ENCODE assay signal across 22 cellular contexts in genomic region chr17:57182621-57183020, GRCh38.
A peak's percentile ranks its signal among the peaks of the same experiment; 100 is the strongest.
DNase-seq lines count a peak whose midpoint lies in the region; FAIRE-seq and TF ChIP-seq lines count a peak whose summit lies in the region.
"Had no signal": no experiment of that assay in that cellular context is flagged by ENCODE, and none has a peak within 500 bp of the region (broad histone marks: within the 10 kb centered on the region; RNA-seq: fewer than 3 reads in every experiment).

No MANE protein-coding gene starts in this region.

- no peaks in the 10 kb centered on the region for H3F3A ChIP-seq in neural progenitor cell (ENCODE audit: low read depth)
- H3F3A ChIP-seq in GM23248 (ENCODE audit: insufficient read depth), result no peaks in the 10 kb centered on the region

- no TSS peak for BruUV-seq in endothelial cell of umbilical vein (replicated peaks; lab: Mats Ljungman, UMichigan)

- no peak overlapping the region for H2AK5ac ChIP-seq in neuronal stem cell (ENCODE audit: low read depth, low read length)

- H3K14ac ChIP-seq in neuronal stem cell (ENCODE audit: low read length), result no peak overlapping the region

- in situ Hi-C loops in GM23248 (cut with MboI) (no loop called here), transverse colon (cut with MboI; ENCODE audit: low pct_ligation_motif_present in 1 of 4, low pct_unique_long_range_greater_than_20kb in 1 of 4, low sequenced_read_pairs in 3 of 4) (no loop called here)

- no peak overlapping the region for H2BK120ac ChIP-seq in neuronal stem cell (ENCODE audit: low read depth, low read length)

- H3K4me2 ChIP-seq in KMS-11 (no peak overlapping the region; the same call in 1 of the 2 replicates), endothelial cell of umbilical vein (ENCODE audit: insufficient read depth, low read length) (no peak overlapping the region), neural progenitor cell (no peak overlapping the region), neuronal stem cell (ENCODE audit: insufficient read depth, low read length, poor library complexity, severe bottlenecking) (no peak overlapping the region), GM23248 (ENCODE audit: unreplicated experiment) (no peak overlapping the region)
- H3K4me2 ChIP-seq: A549; BLaER1 treated with 17β-estradiol and CSF1 and Interleukin-3, amounts not matched to agents 10 nM and 100 nM had no signal

- peaks cover 26% of the 10 kb centered on the region for H3K4me1 ChIP-seq in KMS-11 (ENCODE audit: low read depth, poor library complexity, severe bottlenecking)
- H3K4me1 ChIP-seq in endothelial cell of umbilical vein (ENCODE audit: control insufficient read depth, extremely low read depth, insufficient read depth, low read length), result peaks cover 5% of the 10 kb centered on the region
- peaks cover 4% of the 10 kb centered on the region for H3K4me1 ChIP-seq in neural progenitor cell
- peaks cover 0 to 2% of the 10 kb centered on the region in 2 donors for H3K4me1 ChIP-seq in neuronal stem cell (ENCODE audit: control insufficient read depth in 2 of 2, insufficient read depth in 1 of 2, low read depth in 1 of 2, low read length in 2 of 2)
- no peaks in the 10 kb centered on the region for H3K4me1 ChIP-seq in GM23248 (ENCODE audit: insufficient read depth)
- H3K4me1 ChIP-seq in transverse colon, result no peaks in the 10 kb centered on the region
- H3K4me1 ChIP-seq: A549, BE2C had no signal

- no peak overlapping the region for H3K4ac ChIP-seq in neuronal stem cell (ENCODE audit: low read length)

- H4K91ac ChIP-seq in neuronal stem cell (ENCODE audit: low read depth, low read length, poor library complexity), result no peak overlapping the region

- peaks cover 3% of the 10 kb centered on the region for H3K4me1 Mint-ChIP-seq in neural progenitor cell
- H3K4me1 Mint-ChIP-seq: CD4-positive, alpha-beta memory T cell; H9 had no signal

- TF ChIP-seq CTCF in KMS-11 (conservative IDR thresholded peaks at IDR 0.05; ENCODE audit: low read depth, low read length) (no peak), endothelial cell of umbilical vein (IDR thresholded peaks at IDR 0.05; ENCODE audit: extremely low read depth in 1 of 2, insufficient read depth in 1 of 2, low read depth in 1 of 2, low read length in 2 of 2) (no peak), neural progenitor cell (IDR thresholded peaks at IDR 0.05) (no peak), transverse colon (IDR thresholded peaks at IDR 0.05) (no peak)

- no peak overlapping the region for H4K8ac ChIP-seq in neuronal stem cell (ENCODE audit: low read depth, low read length)

- H3K36me3 Mint-ChIP-seq in neural progenitor cell, result no peaks in the 10 kb centered on the region
- H3K36me3 Mint-ChIP-seq: CD4-positive, alpha-beta memory T cell had no signal

- no peak overlapping the region for H2BK5ac ChIP-seq in neuronal stem cell (ENCODE audit: low read length)

- H3K27ac ChIP-seq in KMS-11 (peak overlapping the region; percentile 76; the same call in 1 of the 2 replicates), endothelial cell of umbilical vein (ENCODE audit: insufficient read depth, low read depth, low read length) (no peak overlapping the region), neural progenitor cell (no peak overlapping the region), neuronal stem cell (replicated peaks; ENCODE audit: low read length) (no peak overlapping the region), GM23248 (no peak overlapping the region), transverse colon (no peak overlapping the region)
- H3K27ac ChIP-seq: A549; BLaER1 treated with 17β-estradiol and CSF1 and Interleukin-3, amounts not matched to agents 10 nM and 100 nM had no signal

- intact Hi-C loops in endothelial cell of umbilical vein (cut with micrococcal nuclease), result no loop called here
- intact Hi-C loops in transverse colon (cut with DNase I; ENCODE audit: low total_unique reads), result no loop called here

- no peaks in the 10 kb centered on the region for H3K9me2 ChIP-seq in GM23248 (ENCODE audit: insufficient read depth)

- TF ChIP-seq POLR2A in endothelial cell of umbilical vein (IDR thresholded peaks at IDR 0.05; ENCODE audit: low read depth, low read length), result no peak
- TF ChIP-seq POLR2A in transverse colon (IDR thresholded peaks at IDR 0.05), result no peak

- no peak overlapping the region for H2BK15ac ChIP-seq in neuronal stem cell (ENCODE audit: low read length)

- peaks cover 4% of the 10 kb centered on the region for H3K9me3 Mint-ChIP-seq in neural progenitor cell
- H3K9me3 Mint-ChIP-seq: CD4-positive, alpha-beta memory T cell; H9 had no signal

- no peak overlapping the region for H3K18ac ChIP-seq in neuronal stem cell (ENCODE audit: low read length)

- CTCF ChIA-PET in endothelial cell of umbilical vein (lab: Charles Lee), result interaction anchor here (1.0 to 2.3 kb wide), 7 partner anchors 9 to 601 kb away, joined by 3 to 19 read pairs (median 4); no protein-coding TSS in a partner anchor

- no peak for TF ChIP-seq EP300 in transverse colon (IDR thresholded peaks at IDR 0.05; ENCODE audit: low read depth)

- H3K79me2 ChIP-seq in KMS-11 (ENCODE audit: insufficient read depth, low read depth) (no peaks in the 10 kb centered on the region), endothelial cell of umbilical vein (ENCODE audit: control insufficient read depth, insufficient read depth, low read length) (no peaks in the 10 kb centered on the region), neural progenitor cell (ENCODE audit: low read depth) (no peaks in the 10 kb centered on the region), GM23248 (ENCODE audit: insufficient read depth) (no peaks in the 10 kb centered on the region)

- no peak overlapping the region for H2AFZ ChIP-seq in KMS-11 (ENCODE audit: low read depth)
- H2AFZ ChIP-seq in endothelial cell of umbilical vein (ENCODE audit: low read depth, low read length), result no peak overlapping the region
- peak overlapping the region; percentile 72 for H2AFZ ChIP-seq in neural progenitor cell (replicated peaks)
- no peak overlapping the region for H2AFZ ChIP-seq in neuronal stem cell (ENCODE audit: low read length)
- H2AFZ ChIP-seq in GM23248, result no peak overlapping the region

- no peaks in the 10 kb centered on the region for H3K27me3 ChIP-seq in KMS-11 (ENCODE audit: insufficient read depth, low read depth)
- H3K27me3 ChIP-seq in endothelial cell of umbilical vein (ENCODE audit: control insufficient read depth in 2 of 2, insufficient read depth in 2 of 2, low read length in 2 of 2), result no peaks in the 10 kb centered on the region
- H3K27me3 ChIP-seq in neural progenitor cell, result no peaks in the 10 kb centered on the region
- no peaks in the 10 kb centered on the region for H3K27me3 ChIP-seq in neuronal stem cell (ENCODE audit: control insufficient read depth in 3 of 3, insufficient read depth in 3 of 3, low read depth in 1 of 3, low read length in 3 of 3)
- no peaks in the 10 kb centered on the region for H3K27me3 ChIP-seq in GM23248 (replicated peaks; ENCODE audit: insufficient read depth)
- H3K27me3 ChIP-seq in transverse colon, result no peaks in the 10 kb centered on the region
- H3K27me3 ChIP-seq: BE2C; BLaER1 treated with 17β-estradiol and CSF1 and Interleukin-3, amounts not matched to agents 10 nM and 100 nM had no signal

- H3K27me3 Mint-ChIP-seq in neural progenitor cell (ENCODE audit: insufficient read depth, low read depth), result peaks cover 6% of the 10 kb centered on the region

- peak; percentile 65 for FAIRE-seq in endothelial cell of umbilical vein (lab: Jason Lieb, UNC)
- FAIRE-seq: A549, G401.6, GM12892 had no signal

- DNase-seq in dermis blood vessel endothelial cell (peak; percentile 68), endothelial cell of umbilical vein (ENCODE audit: low read depth, low spot score) (peak; percentile 44), neural progenitor cell (ENCODE audit: low spot score) (no peak), neuronal stem cell (ENCODE audit: low spot score) (no peak), GM23248 (no peak), transverse colon (no peak), hepatic stellate cell (ENCODE audit: low spot score) (no peak)
- DNase-seq: 8988T; ACHN; AML-193; BE2C; Calu3; CD4-positive, alpha-beta memory T cell; COR-L47; DMS153; DND-41; H9 had no signal

- POLR2A ChIA-PET in endothelial cell of umbilical vein (lab: Charles Lee), result no interaction called here

- H3K27ac Mint-ChIP-seq in neural progenitor cell, result no peak overlapping the region
- H3K27ac Mint-ChIP-seq: CD4-positive, alpha-beta memory T cell; H9 had no signal

- H4K20me1 ChIP-seq in KMS-11 (ENCODE audit: insufficient read depth), result no peaks in the 10 kb centered on the region
- no peaks in the 10 kb centered on the region for H4K20me1 ChIP-seq in endothelial cell of umbilical vein (replicated peaks; ENCODE audit: control insufficient read depth, extremely low read depth, insufficient read depth, low read length)
- no peaks in the 10 kb centered on the region for H4K20me1 ChIP-seq in neural progenitor cell (ENCODE audit: low read depth)
- no peaks in the 10 kb centered on the region for H4K20me1 ChIP-seq in GM23248 (ENCODE audit: insufficient read depth)
- H4K20me1 ChIP-seq: BLaER1 treated with 17β-estradiol and CSF1 and Interleukin-3, amounts not matched to agents 10 nM and 100 nM had no signal

- H2BK12ac ChIP-seq in neuronal stem cell (ENCODE audit: low read length), result no peak overlapping the region

- H3K23ac ChIP-seq in neuronal stem cell (ENCODE audit: low read depth, low read length, poor library complexity), result no peak overlapping the region

- H3K4me3 Mint-ChIP-seq in neural progenitor cell, result no peak overlapping the region
- H3K4me3 Mint-ChIP-seq: CD4-positive, alpha-beta memory T cell; H9 had no signal

- dilution Hi-C loops in endothelial cell of umbilical vein (cut with MboI; ENCODE audit: extremely low pct_ligation_motif_present, low sequenced_read_pairs), result no loop called here

- H3K9me1 ChIP-seq in endothelial cell of umbilical vein (replicated peaks; ENCODE audit: control insufficient read depth, extremely low read depth, insufficient read depth, low read length), result no peaks in the 10 kb centered on the region

- H3K4me3 ChIP-seq in KMS-11 (IDR thresholded peaks at IDR 0.05; ENCODE audit: insufficient read depth, low read depth, low read length) (no peak overlapping the region), endothelial cell of umbilical vein (replicated peaks in 1 of 3; ENCODE audit: insufficient read depth in 1 of 3, low read depth in 1 of 3, low read length in 3 of 3) (no peak overlapping the region), neural progenitor cell (no peak overlapping the region), neuronal stem cell (ENCODE audit: low read length in 2 of 2) (no peak overlapping the region), GM23248 (no peak overlapping the region), transverse colon (no peak overlapping the region)
- H3K4me3 ChIP-seq: A549; BLaER1 treated with 17β-estradiol and CSF1 and Interleukin-3, amounts not matched to agents 10 nM and 100 nM had no signal

- H3K36me3 ChIP-seq in KMS-11 (ENCODE audit: insufficient read depth), result no peaks in the 10 kb centered on the region
- H3K36me3 ChIP-seq in endothelial cell of umbilical vein (ENCODE audit: control insufficient read depth in 2 of 2, extremely low read depth in 1 of 2, insufficient read depth in 2 of 2, low read length in 2 of 2), result no peaks in the 10 kb centered on the region
- H3K36me3 ChIP-seq in neural progenitor cell, result no peaks in the 10 kb centered on the region
- H3K36me3 ChIP-seq in neuronal stem cell (replicated peaks in 1 of 2; ENCODE audit: control insufficient read depth in 2 of 2, insufficient read depth in 2 of 2, low read length in 2 of 2), result no peaks in the 10 kb centered on the region
- H3K36me3 ChIP-seq in GM23248 (ENCODE audit: low read depth), result no peaks in the 10 kb centered on the region
- H3K36me3 ChIP-seq in transverse colon, result no peaks in the 10 kb centered on the region
- H3K36me3 ChIP-seq: BE2C; BLaER1 treated with 17β-estradiol and CSF1 and Interleukin-3, amounts not matched to agents 10 nM and 100 nM had no signal

- H3K79me1 ChIP-seq in neuronal stem cell (ENCODE audit: low read depth, low read length), result no peaks in the 10 kb centered on the region

- H3K9ac ChIP-seq in KMS-11, result no peak overlapping the region
- H3K9ac ChIP-seq in endothelial cell of umbilical vein (replicated peaks; ENCODE audit: extremely low read depth, insufficient read depth, low read length), result no peak overlapping the region
- H3K9ac ChIP-seq in neural progenitor cell, result no peak overlapping the region
- H3K9ac ChIP-seq in neuronal stem cell (ENCODE audit: low read depth, low read length, poor library complexity), result no peak overlapping the region
- H3K9ac ChIP-seq in GM23248, result no peak overlapping the region
- H3K9ac ChIP-seq: BLaER1 treated with 17β-estradiol and CSF1 and Interleukin-3, amounts not matched to agents 10 nM and 100 nM had no signal

- H3K9me3 ChIP-seq in endothelial cell of umbilical vein (replicated peaks; ENCODE audit: control insufficient read depth, insufficient read depth, low read length) (no peaks in the 10 kb centered on the region), neural progenitor cell (ENCODE audit: low read depth) (no peaks in the 10 kb centered on the region), neuronal stem cell (replicated peaks in 1 of 2; ENCODE audit: control insufficient read depth in 2 of 2, insufficient read depth in 1 of 2, low read depth in 1 of 2, low read length in 2 of 2) (no peaks in the 10 kb centered on the region), GM23248 (ENCODE audit: low read depth) (no peaks in the 10 kb centered on the region), transverse colon (no peaks in the 10 kb centered on the region)
- H3K9me3 ChIP-seq: A549; BE2C; BLaER1 treated with 17β-estradiol and CSF1 and Interleukin-3, amounts not matched to agents 10 nM and 100 nM had no signal

Comparison
In these comparisons a context has a peak if more than half of its experiments do, and no peak if none do; other contexts are left out.
1. DNase-seq: peak in dermis blood vessel endothelial cell (single experiment) and endothelial cell of umbilical vein (single experiment); none in neural progenitor cell (single experiment), neuronal stem cell (single experiment), GM23248 (single experiment), transverse colon (single experiment) and hepatic stellate cell (single experiment).